In genomic region chr2:23566236-23567142, GRCh38 we compare ENCODE assay signal across 8 cellular contexts.
A peak's percentile ranks its signal among the peaks of the same experiment; 100 is the strongest.
DNase-seq lines count a peak whose midpoint lies in the region; ATAC-seq and TF ChIP-seq lines count a peak whose summit lies in the region.

No MANE protein-coding gene starts in this region.

- H3K79me2 ChIP-seq in KMS-11 (ENCODE audit: insufficient read depth, low read depth) = no peaks in the 10 kb centered on the region

- DNase-seq in ELR (ENCODE audit: low read depth) (peak; percentile 39), kidney glomerular epithelial cell (lab: John Stamatoyannopoulos, UW) (peak; percentile 16), immature natural killer cell (no peak)
- DNase-seq in activated naive CD4-positive, alpha-beta T cell treated with anti-CD3 and anti-CD28 coated beads, Interleukin-2, amount 50 U/mL, for 16 hours = peak; percentile 23

- H3K27me3 ChIP-seq in KMS-11 (ENCODE audit: insufficient read depth, low read depth) = no peaks in the 10 kb centered on the region

- no peak overlapping the region for H3K4me2 ChIP-seq in KMS-11

- no peaks in the 10 kb centered on the region for H3K9me3 Mint-ChIP-seq in immature natural killer cell

- no peak overlapping the region for H3K27ac Mint-ChIP-seq in immature natural killer cell

- peaks cover 0 to 4% (median 3%) of the 10 kb centered on the region in 3 donors for H3K27me3 Mint-ChIP-seq in immature natural killer cell (ENCODE audit: low read depth in 3 of 3)

- no peaks in the 10 kb centered on the region for H3K36me3 ChIP-seq in KMS-11 (ENCODE audit: insufficient read depth)

- TF ChIP-seq CTCF in KMS-11 (conservative IDR thresholded peaks at IDR 0.05; ENCODE audit: low read depth, low read length) = peak; percentile 46

- H3K9ac ChIP-seq in KMS-11 = no peak overlapping the region

- no peaks in the 10 kb centered on the region for H3K4me1 Mint-ChIP-seq in immature natural killer cell

- no peaks in the 10 kb centered on the region for H3K4me1 ChIP-seq in KMS-11 (ENCODE audit: low read depth, poor library complexity, severe bottlenecking)

- no peak overlapping the region for H2AFZ ChIP-seq in KMS-11 (ENCODE audit: low read depth)

- H3K4me3 Mint-ChIP-seq in immature natural killer cell = no peak overlapping the region

- H3K36me3 Mint-ChIP-seq in immature natural killer cell = no peaks in the 10 kb centered on the region

- H3K27ac ChIP-seq in KMS-11 = no peak overlapping the region

- H3K4me3 ChIP-seq in KMS-11 (IDR thresholded peaks at IDR 0.05; ENCODE audit: insufficient read depth, low read depth, low read length) = no peak overlapping the region

- ATAC-seq in HG02642 (IDR thresholded peaks at IDR 0.05; ENCODE audit: poor library complexity, unreplicated experiment) = no peak
- no peak for ATAC-seq in GM18909 (IDR thresholded peaks at IDR 0.05; ENCODE audit: poor library complexity, unreplicated experiment)
- ATAC-seq in GM18868 (IDR thresholded peaks at IDR 0.05; ENCODE audit: unreplicated experiment) = no peak

- H4K20me1 ChIP-seq in KMS-11 (ENCODE audit: insufficient read depth) = no peaks in the 10 kb centered on the region

Comparison
In these comparisons a context has a peak if more than half of its experiments do, and no peak if none do; other contexts are left out.
1. DNase-seq: peak in ELR (single experiment), activated naive CD4-positive, alpha-beta T cell treated with anti-CD3 and anti-CD28 coated beads, Interleukin-2, amount 50 U/mL, for 16 hours (single experiment) and kidney glomerular epithelial cell (single experiment); none in immature natural killer cell (0 of 3).